ENCODE assay signal across 8 cellular contexts in genomic region chr19:44499559-44499958, GRCh38. TPM values are rescaled to one million over a fixed set of nuclear protein-coding genes. Genes with fewer than 3 reads are reported as not detected.
DNase-seq lines count a peak whose midpoint lies in the region; ATAC-seq lines count a peak whose summit lies in the region.

No MANE protein-coding gene starts in this region.

- DNase-seq in T-helper 1 cell, result no peak
- DNase-seq in activated CD8-positive, alpha-beta T cell treated with anti-CD3 and anti-CD28 coated beads, Interleukin-2, amount 10 ng/mL, durations not matched to agents 7 days and 5 days, result no peak
- DNase-seq in iPS-NIHi11 (ENCODE audit: low spot score), result peak; percentile 65
- no peak for DNase-seq in substantia nigra (lab: John Stamatoyannopoulos, UW)
- no peak for DNase-seq in cortex of kidney (lab: John Stamatoyannopoulos, UW)

- peak overlapping the region; percentile 95 for H3K4me3 Mint-ChIP-seq in T-helper 1 cell treated with Interleukin-12 subunit alpha and Interleukin-12 subunit beta and Interleukin-4 antibody, amounts not matched to agents 30 μg/mL and 1 μg/mL, for 36 hours
- H3K4me3 Mint-ChIP-seq in activated CD8-positive, alpha-beta T cell treated with anti-CD3 and anti-CD28 coated beads, Interleukin-2, amount 10 ng/mL, durations not matched to agents 7 days and 5 days, result peak overlapping the region; percentile 93

- H3K27ac Mint-ChIP-seq in T-helper 1 cell treated with Interleukin-12 subunit alpha and Interleukin-12 subunit beta and Interleukin-4 antibody, amounts not matched to agents 30 μg/mL and 1 μg/mL, for 36 hours, result peak overlapping the region; percentile 88
- H3K27ac Mint-ChIP-seq in activated CD8-positive, alpha-beta T cell treated with anti-CD3 and anti-CD28 coated beads, Interleukin-2, amount 10 ng/mL, durations not matched to agents 7 days and 5 days, result peak overlapping the region; percentile 87

- CTCF ChIA-PET in activated CD8-positive, alpha-beta T cell treated with anti-CD3 and anti-CD28 coated beads, Interleukin-2, amount 10 ng/mL, durations not matched to agents 7 days and 5 days (lab: Charles Lee), result interaction anchor here (1.0 kb wide), 1 partner anchor 11 kb away, joined by 3 read pairs; no protein-coding TSS in a partner anchor

- H3K27ac ChIP-seq in substantia nigra (ENCODE audit: low read depth, low read length, poor library complexity, severe bottlenecking), result peak overlapping the region; percentile 98

- ATAC-seq in activated CD8-positive, alpha-beta T cell treated with anti-CD3 and anti-CD28 coated beads, Interleukin-2, amount 10 ng/mL, durations not matched to agents 7 days and 5 days, result no peak
- ATAC-seq in GM18519 (IDR thresholded peaks at IDR 0.05; ENCODE audit: low FRiP score, unreplicated experiment) (no peak), GM21447 (IDR thresholded peaks at IDR 0.05; ENCODE audit: unreplicated experiment) (no peak)

- H3K27me3 Mint-ChIP-seq in T-helper 1 cell treated with Interleukin-12 subunit alpha and Interleukin-12 subunit beta and Interleukin-4 antibody, amounts not matched to agents 30 μg/mL and 1 μg/mL, for 36 hours (ENCODE audit: low read depth), result peaks cover 2% of the 10 kb centered on the region
- no peaks in the 10 kb centered on the region for H3K27me3 Mint-ChIP-seq in activated CD8-positive, alpha-beta T cell treated with anti-CD3 and anti-CD28 coated beads, Interleukin-2, amount 10 ng/mL, durations not matched to agents 7 days and 5 days (ENCODE audit: low read depth)

- H3K36me3 Mint-ChIP-seq in T-helper 1 cell treated with Interleukin-12 subunit alpha and Interleukin-12 subunit beta and Interleukin-4 antibody, amounts not matched to agents 30 μg/mL and 1 μg/mL, for 36 hours (ENCODE audit: low read depth), result peaks cover 57% of the 10 kb centered on the region
- peaks cover 64% of the 10 kb centered on the region for H3K36me3 Mint-ChIP-seq in activated CD8-positive, alpha-beta T cell treated with anti-CD3 and anti-CD28 coated beads, Interleukin-2, amount 10 ng/mL, durations not matched to agents 7 days and 5 days (ENCODE audit: low read depth)

- POLR2A ChIA-PET in activated CD8-positive, alpha-beta T cell treated with anti-CD3 and anti-CD28 coated beads, Interleukin-2, amount 10 ng/mL, durations not matched to agents 7 days and 5 days (lab: Charles Lee), result interaction anchor here (0.6 to 1.2 kb wide), 7 partner anchors 8 to 404 kb away, joined by 3 to 5 read pairs (median 3); partner anchors contain the start of genes ZNF227 and ZNF233

- H3K4me1 Mint-ChIP-seq in T-helper 1 cell treated with Interleukin-12 subunit alpha and Interleukin-12 subunit beta and Interleukin-4 antibody, amounts not matched to agents 30 μg/mL and 1 μg/mL, for 36 hours (ENCODE audit: low read depth), result peaks cover 25% of the 10 kb centered on the region
- peaks cover 35% of the 10 kb centered on the region for H3K4me1 Mint-ChIP-seq in activated CD8-positive, alpha-beta T cell treated with anti-CD3 and anti-CD28 coated beads, Interleukin-2, amount 10 ng/mL, durations not matched to agents 7 days and 5 days (ENCODE audit: low read depth)

- H3K9me3 Mint-ChIP-seq in T-helper 1 cell treated with Interleukin-12 subunit alpha and Interleukin-12 subunit beta and Interleukin-4 antibody, amounts not matched to agents 30 μg/mL and 1 μg/mL, for 36 hours, result peaks cover 72% of the 10 kb centered on the region
- peaks cover 65% of the 10 kb centered on the region for H3K9me3 Mint-ChIP-seq in activated CD8-positive, alpha-beta T cell treated with anti-CD3 and anti-CD28 coated beads, Interleukin-2, amount 10 ng/mL, durations not matched to agents 7 days and 5 days (ENCODE audit: insufficient read depth)

RNA-seq across cellular contexts. Expression of gene ZNF180, which starts 0.8 kb away (rescaled TPM):
- 10 to 100 TPM; 12.1 to 12.5 TPM for total RNA-seq in activated CD8-positive, alpha-beta T cell treated with anti-CD3 and anti-CD28 coated beads, Interleukin-2, amount 10 ng/mL, durations not matched to agents 7 days and 5 days

RNA-seq across cellular contexts. Expression of gene CEACAM20, which starts 29.9 kb away (rescaled TPM):
- total RNA-seq in activated CD8-positive, alpha-beta T cell treated with anti-CD3 and anti-CD28 coated beads, Interleukin-2, amount 10 ng/mL, durations not matched to agents 7 days and 5 days, result not detected

RNA-seq across cellular contexts. Expression of gene ZNF229, which starts 51.3 kb away (rescaled TPM):
- total RNA-seq in activated CD8-positive, alpha-beta T cell treated with anti-CD3 and anti-CD28 coated beads, Interleukin-2, amount 10 ng/mL, durations not matched to agents 7 days and 5 days, result 1 to 10 TPM; 2.2 TPM
